Comparison of ENCODE assay signal across 18 cellular contexts in the genomic region with DNA sequence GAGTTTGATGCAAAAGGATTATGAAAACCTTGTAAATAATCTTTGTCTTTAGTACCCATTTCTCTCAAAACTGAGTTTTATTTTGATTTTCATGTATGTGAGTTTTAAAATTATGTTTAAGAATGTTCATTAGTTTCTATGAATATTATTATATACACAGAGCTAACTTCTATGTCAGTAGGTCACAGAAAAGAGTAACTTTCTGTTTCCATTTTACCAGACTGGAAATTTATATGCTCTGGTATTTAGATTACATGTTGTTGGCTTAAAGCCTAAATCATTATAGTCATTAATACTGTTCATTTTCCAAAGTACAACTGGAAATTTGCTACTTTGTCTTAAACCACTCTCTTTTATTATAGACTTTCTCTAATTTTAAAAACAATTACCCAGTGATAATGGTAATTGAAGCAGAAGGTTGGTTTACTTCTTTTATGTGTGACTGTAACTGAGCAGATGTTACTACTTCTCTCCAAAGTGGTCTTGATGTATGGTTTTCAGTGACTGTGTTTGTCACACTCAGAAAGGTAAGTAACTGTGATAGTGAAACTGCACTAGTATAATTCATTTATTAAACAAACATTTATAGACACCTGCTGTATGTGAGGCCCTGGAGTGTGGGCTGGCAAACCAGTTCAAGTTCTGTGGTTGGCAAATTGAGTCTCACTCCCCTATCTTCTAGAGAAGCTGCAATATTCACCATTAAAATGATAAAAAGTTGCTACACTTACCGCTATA. TPM values are rescaled to one million over a fixed set of nuclear protein-coding genes. Genes with fewer than 3 reads are reported as not detected.
A peak's percentile ranks its signal among the peaks of the same experiment; 100 is the strongest.
DNase-seq lines count a peak whose midpoint lies in the region; ATAC-seq lines count a peak whose summit lies in the region.
"Had no signal": no experiment of that assay in that cellular context is flagged by ENCODE, and none has a peak within 500 bp of the region (broad histone marks: within the 10 kb centered on the region; RNA-seq: fewer than 3 reads in every experiment).

No MANE protein-coding gene starts in this region.

- POLR2A ChIA-PET in activated CD4-positive, alpha-beta memory T cell treated with anti-CD3 and anti-CD28 coated beads for 36 hours (lab: Charles Lee): no interaction called here
- POLR2A ChIA-PET in activated CD4-positive, alpha-beta memory T cell treated with anti-CD3 and anti-CD28 coated beads, Interleukin-2, amount 10 ng/mL, durations not matched to agents 7 days and 5 days (lab: Charles Lee): no interaction called here

- peak; percentile 56 for ATAC-seq in stimulated activated effector memory CD8-positive, alpha-beta T cell treated with anti-CD3 and anti-CD28 coated beads, Interleukin-12 subunit alpha, Interleukin-12 subunit beta, amount 100 ng/mL, for 72 hours
- ATAC-seq in GM18502 (IDR thresholded peaks at IDR 0.05; ENCODE audit: poor library complexity, unreplicated experiment): no peak
- ATAC-seq: GM12878, PC-3 had no signal

- intact Hi-C loops in activated CD4-positive, alpha-beta memory T cell treated with anti-CD3 and anti-CD28 coated beads for 36 hours (cut with micrococcal nuclease): loop anchor here (1.0 kb wide), 1 partner anchor 13 kb away; the partner anchor contains the start of gene CRYBG1
- intact Hi-C loops in activated T-helper 2 cell treated with anti-CD3 and anti-CD28 coated beads, Interferon-gamma antibody, Interleukin-2, Interleukin-4, amounts not matched to agents 10 μg/mL and 5 μg/mL and 100 μg/mL, durations not matched to agents 14 hours and 24 hours and 36 hours (cut with micrococcal nuclease): no loop called here

- H3K4me3 Mint-ChIP-seq in activated CD4-positive, alpha-beta memory T cell treated with anti-CD3 and anti-CD28 coated beads for 36 hours: no peak overlapping the region
- H3K4me3 Mint-ChIP-seq in activated CD4-positive, alpha-beta memory T cell treated with anti-CD3 and anti-CD28 coated beads, Interleukin-2, amount 10 ng/mL, durations not matched to agents 7 days and 5 days: no peak overlapping the region
- H3K4me3 Mint-ChIP-seq in activated T-helper 2 cell treated with anti-CD3 and anti-CD28 coated beads, Interferon-gamma antibody, Interleukin-2, Interleukin-4, amounts not matched to agents 10 μg/mL and 5 μg/mL and 100 μg/mL, durations not matched to agents 14 hours and 24 hours and 36 hours (ENCODE audit: low read depth): peak overlapping the region; percentile 17
- peak overlapping the region; percentile 10 for H3K4me3 Mint-ChIP-seq in stimulated activated effector memory CD8-positive, alpha-beta T cell treated with anti-CD3 and anti-CD28 coated beads, Interleukin-12 subunit alpha, Interleukin-12 subunit beta, amount 100 ng/mL, for 72 hours
- H3K4me3 Mint-ChIP-seq: CD4-positive, CD25-positive, alpha-beta regulatory T cell had no signal

- H3K4me1 Mint-ChIP-seq in activated CD4-positive, alpha-beta memory T cell treated with anti-CD3 and anti-CD28 coated beads for 36 hours (ENCODE audit: low read depth): peaks cover 11% of the 10 kb centered on the region
- H3K4me1 Mint-ChIP-seq in activated CD4-positive, alpha-beta memory T cell treated with anti-CD3 and anti-CD28 coated beads, Interleukin-2, amount 10 ng/mL, durations not matched to agents 7 days and 5 days: peaks cover 16% of the 10 kb centered on the region
- H3K4me1 Mint-ChIP-seq in activated T-helper 2 cell treated with anti-CD3 and anti-CD28 coated beads, Interferon-gamma antibody, Interleukin-2, Interleukin-4, amounts not matched to agents 10 μg/mL and 5 μg/mL and 100 μg/mL, durations not matched to agents 14 hours and 24 hours and 36 hours (ENCODE audit: low read depth): peaks cover 27% of the 10 kb centered on the region
- peaks cover 7% of the 10 kb centered on the region for H3K4me1 Mint-ChIP-seq in stimulated activated effector memory CD8-positive, alpha-beta T cell treated with anti-CD3 and anti-CD28 coated beads, Interleukin-12 subunit alpha, Interleukin-12 subunit beta, amount 100 ng/mL, for 72 hours
- H3K4me1 Mint-ChIP-seq: CD4-positive, CD25-positive, alpha-beta regulatory T cell had no signal

- CTCF ChIA-PET in activated CD4-positive, alpha-beta memory T cell treated with anti-CD3 and anti-CD28 coated beads for 36 hours (lab: Charles Lee): interaction anchor here (6.3 kb wide), 1 partner anchor 13 kb away, joined by 31 read pairs; the partner anchor contains the start of gene CRYBG1
- CTCF ChIA-PET in activated CD4-positive, alpha-beta memory T cell treated with anti-CD3 and anti-CD28 coated beads, Interleukin-2, amount 10 ng/mL, durations not matched to agents 7 days and 5 days (lab: Charles Lee): interaction anchor here (2.8 kb wide), 1 partner anchor 13 kb away, joined by 15 read pairs; the partner anchor contains the start of gene CRYBG1

- peaks cover 4% of the 10 kb centered on the region for H3K27me3 Mint-ChIP-seq in activated CD4-positive, alpha-beta memory T cell treated with anti-CD3 and anti-CD28 coated beads for 36 hours
- peaks cover 3% of the 10 kb centered on the region for H3K27me3 Mint-ChIP-seq in activated CD4-positive, alpha-beta memory T cell treated with anti-CD3 and anti-CD28 coated beads, Interleukin-2, amount 10 ng/mL, durations not matched to agents 7 days and 5 days
- peaks cover 2% of the 10 kb centered on the region for H3K27me3 Mint-ChIP-seq in activated T-helper 2 cell treated with anti-CD3 and anti-CD28 coated beads, Interferon-gamma antibody, Interleukin-2, Interleukin-4, amounts not matched to agents 10 μg/mL and 5 μg/mL and 100 μg/mL, durations not matched to agents 14 hours and 24 hours and 36 hours (ENCODE audit: low read depth)

- H3K9me3 Mint-ChIP-seq in activated CD4-positive, alpha-beta memory T cell treated with anti-CD3 and anti-CD28 coated beads for 36 hours: no peaks in the 10 kb centered on the region
- H3K9me3 Mint-ChIP-seq in activated CD4-positive, alpha-beta memory T cell treated with anti-CD3 and anti-CD28 coated beads, Interleukin-2, amount 10 ng/mL, durations not matched to agents 7 days and 5 days: no peaks in the 10 kb centered on the region
- no peaks in the 10 kb centered on the region for H3K9me3 Mint-ChIP-seq in activated T-helper 2 cell treated with anti-CD3 and anti-CD28 coated beads, Interferon-gamma antibody, Interleukin-2, Interleukin-4, amounts not matched to agents 10 μg/mL and 5 μg/mL and 100 μg/mL, durations not matched to agents 14 hours and 24 hours and 36 hours
- no peaks in the 10 kb centered on the region for H3K9me3 Mint-ChIP-seq in stimulated activated effector memory CD8-positive, alpha-beta T cell treated with anti-CD3 and anti-CD28 coated beads, Interleukin-12 subunit alpha, Interleukin-12 subunit beta, amount 100 ng/mL, for 72 hours

- H3K27ac Mint-ChIP-seq in activated CD4-positive, alpha-beta memory T cell treated with anti-CD3 and anti-CD28 coated beads for 36 hours: peak overlapping the region; percentile 38
- H3K27ac Mint-ChIP-seq in activated CD4-positive, alpha-beta memory T cell treated with anti-CD3 and anti-CD28 coated beads, Interleukin-2, amount 10 ng/mL, durations not matched to agents 7 days and 5 days: no peak overlapping the region
- H3K27ac Mint-ChIP-seq in activated T-helper 2 cell treated with anti-CD3 and anti-CD28 coated beads, Interferon-gamma antibody, Interleukin-2, Interleukin-4, amounts not matched to agents 10 μg/mL and 5 μg/mL and 100 μg/mL, durations not matched to agents 14 hours and 24 hours and 36 hours: peak overlapping the region; percentile 62
- H3K27ac Mint-ChIP-seq in stimulated activated effector memory CD8-positive, alpha-beta T cell treated with anti-CD3 and anti-CD28 coated beads, Interleukin-12 subunit alpha, Interleukin-12 subunit beta, amount 100 ng/mL, for 72 hours: peak overlapping the region; percentile 5
- H3K27ac Mint-ChIP-seq: CD4-positive, CD25-positive, alpha-beta regulatory T cell had no signal

- DNase-seq in activated CD4-positive, alpha-beta memory T cell treated with anti-CD3 and anti-CD28 coated beads for 36 hours: peak; percentile 14
- DNase-seq in activated CD4-positive, alpha-beta memory T cell treated with anti-CD3 and anti-CD28 coated beads, Interleukin-2, amount 10 ng/mL, durations not matched to agents 7 days and 5 days: no peak
- DNase-seq in NCI-H774 (lab: John Stamatoyannopoulos, UW) (peak; percentile 47), NCI-H526 (lab: John Stamatoyannopoulos, UW) (no peak)
- DNase-seq in activated T-helper 2 cell treated with anti-CD3 and anti-CD28 coated beads, Interferon-gamma antibody, Interleukin-2, Interleukin-4, amounts not matched to agents 10 μg/mL and 5 μg/mL and 100 μg/mL, durations not matched to agents 14 hours and 24 hours and 36 hours (ENCODE audit: low spot score): no peak
- DNase-seq in stimulated activated effector memory CD8-positive, alpha-beta T cell treated with anti-CD3 and anti-CD28 coated beads, Interleukin-12 subunit alpha, Interleukin-12 subunit beta, amount 100 ng/mL, for 72 hours (ENCODE audit: low spot score in 2 of 2): no peak
- DNase-seq: AML-193, DMS79, HCEC 1CT, NCI-H1436 treated with DMSO at 0.1 percent for 48 hours, NCI-H2081, NCI-H2227 treated with DMSO at 0.1 percent for 48 hours, NCI-H526 treated with DMSO at 0.1 percent for 48 hours, PC-3 had no signal

- no peaks in the 10 kb centered on the region for H3K36me3 Mint-ChIP-seq in activated CD4-positive, alpha-beta memory T cell treated with anti-CD3 and anti-CD28 coated beads for 36 hours
- no peaks in the 10 kb centered on the region for H3K36me3 Mint-ChIP-seq in activated CD4-positive, alpha-beta memory T cell treated with anti-CD3 and anti-CD28 coated beads, Interleukin-2, amount 10 ng/mL, durations not matched to agents 7 days and 5 days (ENCODE audit: low read depth)
- H3K36me3 Mint-ChIP-seq in activated T-helper 2 cell treated with anti-CD3 and anti-CD28 coated beads, Interferon-gamma antibody, Interleukin-2, Interleukin-4, amounts not matched to agents 10 μg/mL and 5 μg/mL and 100 μg/mL, durations not matched to agents 14 hours and 24 hours and 36 hours (ENCODE audit: low read depth): no peaks in the 10 kb centered on the region
- H3K36me3 Mint-ChIP-seq in stimulated activated effector memory CD8-positive, alpha-beta T cell treated with anti-CD3 and anti-CD28 coated beads, Interleukin-12 subunit alpha, Interleukin-12 subunit beta, amount 100 ng/mL, for 72 hours: no peaks in the 10 kb centered on the region
- H3K36me3 Mint-ChIP-seq: CD4-positive, CD25-positive, alpha-beta regulatory T cell had no signal

RNA-seq across cellular contexts. Expression of gene CRYBG1, which starts 13.2 kb away (rescaled TPM):
- 10 to 100 TPM; 38.4 to 39.3 TPM for total RNA-seq in activated CD4-positive, alpha-beta memory T cell treated with anti-CD3 and anti-CD28 coated beads for 36 hours
- total RNA-seq in activated CD4-positive, alpha-beta memory T cell treated with anti-CD3 and anti-CD28 coated beads, Interleukin-2, amount 10 ng/mL, durations not matched to agents 7 days and 5 days: 10 to 100 TPM; 59.2 TPM
- total RNA-seq in activated T-helper 2 cell treated with anti-CD3 and anti-CD28 coated beads, Interferon-gamma antibody, Interleukin-2, Interleukin-4, amounts not matched to agents 10 μg/mL and 5 μg/mL and 100 μg/mL, durations not matched to agents 14 hours and 24 hours and 36 hours: 27.5 and 27.6 TPM in 2 replicates
- total RNA-seq: G401 had no signal

RNA-seq across cellular contexts. Expression of gene ATG5, which starts 48.1 kb away (rescaled TPM):
- 10 to 100 TPM; 29.2 TPM for total RNA-seq in activated CD4-positive, alpha-beta memory T cell treated with anti-CD3 and anti-CD28 coated beads for 36 hours
- 10 to 100 TPM; 35.4 to 35.6 TPM for total RNA-seq in activated CD4-positive, alpha-beta memory T cell treated with anti-CD3 and anti-CD28 coated beads, Interleukin-2, amount 10 ng/mL, durations not matched to agents 7 days and 5 days
- total RNA-seq in activated T-helper 2 cell treated with anti-CD3 and anti-CD28 coated beads, Interferon-gamma antibody, Interleukin-2, Interleukin-4, amounts not matched to agents 10 μg/mL and 5 μg/mL and 100 μg/mL, durations not matched to agents 14 hours and 24 hours and 36 hours: 33.1 and 34.7 TPM in 2 replicates

Comparison
In these comparisons a context has a peak if more than half of its experiments do, and no peak if none do; other contexts are left out.
1. DNase-seq: peak in activated CD4-positive, alpha-beta memory T cell treated with anti-CD3 and anti-CD28 coated beads for 36 hours (single experiment) and NCI-H774 (single experiment); none in activated CD4-positive, alpha-beta memory T cell treated with anti-CD3 and anti-CD28 coated beads, Interleukin-2, amount 10 ng/mL, durations not matched to agents 7 days and 5 days (single experiment), activated T-helper 2 cell treated with anti-CD3 and anti-CD28 coated beads, Interferon-gamma antibody, Interleukin-2, Interleukin-4, amounts not matched to agents 10 μg/mL and 5 μg/mL and 100 μg/mL, durations not matched to agents 14 hours and 24 hours and 36 hours (single experiment), stimulated activated effector memory CD8-positive, alpha-beta T cell treated with anti-CD3 and anti-CD28 coated beads, Interleukin-12 subunit alpha, Interleukin-12 subunit beta, amount 100 ng/mL, for 72 hours (0 of 2) and NCI-H526 (0 of 2).
2. H3K4me3 Mint-ChIP-seq: peak in activated T-helper 2 cell treated with anti-CD3 and anti-CD28 coated beads, Interferon-gamma antibody, Interleukin-2, Interleukin-4, amounts not matched to agents 10 μg/mL and 5 μg/mL and 100 μg/mL, durations not matched to agents 14 hours and 24 hours and 36 hours (single experiment) and stimulated activated effector memory CD8-positive, alpha-beta T cell treated with anti-CD3 and anti-CD28 coated beads, Interleukin-12 subunit alpha, Interleukin-12 subunit beta, amount 100 ng/mL, for 72 hours (single experiment); none in activated CD4-positive, alpha-beta memory T cell treated with anti-CD3 and anti-CD28 coated beads for 36 hours (single experiment) and activated CD4-positive, alpha-beta memory T cell treated with anti-CD3 and anti-CD28 coated beads, Interleukin-2, amount 10 ng/mL, durations not matched to agents 7 days and 5 days (single experiment).